23 cellular contexts compared by ENCODE assay signal in genomic region chr20:57869291-57869950, GRCh38.
"Had no signal": no experiment of that assay in that cellular context is flagged by ENCODE, and none has a peak within 500 bp of the region (broad histone marks: within the 10 kb centered on the region; RNA-seq: fewer than 3 reads in every experiment).

No MANE protein-coding gene starts in this region.

- DNase-seq: activated CD4-positive, alpha-beta memory T cell treated with anti-CD3 and anti-CD28 coated beads for 36 hours; activated CD4-positive, alpha-beta T cell treated with anti-CD3 and anti-CD28 coated beads, Interleukin-2, amount 10 ng/mL, durations not matched to agents 24 days and 14 days; activated CD4-positive, CD25-positive, alpha-beta regulatory T cell treated with anti-CD3 and anti-CD28 coated beads, Interleukin-2, amount 50 U/mL, for 72 hours; activated effector memory CD4-positive, alpha-beta T cell treated with Interleukin-2 at 50 U/mL for 16 hours; activated naive CD4-positive, alpha-beta T cell treated with Interleukin-2 at 50 U/mL for 16 hours; activated naive CD8-positive, alpha-beta T cell treated with anti-CD3 and anti-CD28 coated beads for 36 hours; activated T-cell treated with anti-CD3 and anti-CD28 coated beads for 4 hours; activated T-cell treated with anti-CD3 and anti-CD28 coated beads, Interleukin-2, amount 50 U/mL, for 72 hours; adrenal gland; brain microvascular endothelial cell; central memory CD4-positive, alpha-beta T cell; endodermal cell; foreskin keratinocyte; left cardiac atrium; mammary epithelial cell; nephron progenitor cell; pancreas; psoas muscle; stimulated activated CD4-positive, alpha-beta T cell treated with anti-CD3 and anti-CD28 coated beads, Interleukin-15, amount 100 ng/mL, for 24 hours; stimulated activated naive B cell treated with anti-CD40 and anti-IgM and Interleukin-4, amounts not matched to agents 10 μg/mL and 1 μg/mL and 100 μg/mL, for 72 hours; stomach; T-helper 17 cell; thyroid gland had no signal
